ENCODE assay signal across 8 cellular contexts in the genomic region with DNA sequence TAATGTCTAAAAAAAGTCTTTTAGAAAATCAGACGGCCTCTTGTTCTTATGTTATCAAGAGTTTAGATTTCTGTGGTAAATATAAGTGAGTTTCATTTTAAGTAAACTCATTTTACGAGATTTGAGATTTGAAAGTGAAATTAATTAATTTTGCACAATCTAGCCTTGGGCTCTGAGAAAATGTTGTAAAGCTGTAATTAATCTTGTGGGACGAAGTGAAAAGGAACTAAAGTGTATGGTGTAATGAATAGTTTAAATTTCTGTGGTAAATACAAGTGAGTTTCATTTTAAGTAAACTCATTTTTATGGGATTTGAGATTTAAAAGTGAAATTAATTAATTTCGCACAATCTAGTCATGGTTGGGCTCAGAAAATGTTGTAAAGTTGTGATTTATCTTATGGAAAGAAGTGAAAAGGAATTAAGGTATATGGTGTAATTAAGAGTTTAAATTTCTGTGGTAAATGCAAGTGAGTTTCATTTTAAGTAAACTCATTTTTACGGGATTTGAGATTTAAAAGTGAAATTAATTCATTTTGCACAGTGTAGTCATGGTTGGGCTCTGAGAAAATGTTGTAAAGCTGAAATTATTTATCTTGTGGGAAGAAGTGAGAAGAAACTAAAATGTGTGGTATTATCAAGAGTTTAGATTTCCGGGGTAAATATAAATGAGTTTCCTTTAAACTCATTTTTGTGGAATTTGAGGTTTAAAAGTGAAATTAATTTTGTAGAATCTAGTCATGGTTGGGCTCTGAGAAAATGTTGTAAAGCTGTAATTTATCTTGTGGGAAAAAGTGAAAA. TPM values are rescaled to one million over a fixed set of nuclear protein-coding genes. Genes with fewer than 3 reads are reported as not detected.
DNase-seq lines count a peak whose midpoint lies in the region; ATAC-seq and TF ChIP-seq lines count a peak whose summit lies in the region.

No MANE protein-coding gene starts in this region.

- in situ Hi-C loops in brain microvascular endothelial cell (cut with HindIII; ENCODE audit: low pct_ligation_motif_present, low sequenced_read_pairs), result no loop called here

- ATAC-seq in Right ventricle myocardium superior (ENCODE audit: poor library complexity), result no peak
- ATAC-seq in GM21619 (IDR thresholded peaks at IDR 0.05; ENCODE audit: unreplicated experiment), result no peak
- ATAC-seq in GM21786 (IDR thresholded peaks at IDR 0.05; ENCODE audit: unreplicated experiment), result no peak

- H3K4me3 ChIP-seq in right atrium auricular region (peak overlapping the region; percentile 56), brain microvascular endothelial cell (ENCODE audit: low read depth, low read length) (peak overlapping the region; percentile 73), mononuclear cell (ENCODE audit: low read length) (peak overlapping the region; percentile 48)

- H3K27ac ChIP-seq in right atrium auricular region, result peak overlapping the region in 1 of 2 donors; percentile 90
- H3K27ac ChIP-seq in brain microvascular endothelial cell, result no peak overlapping the region

- TF ChIP-seq CTCF in right atrium auricular region (IDR thresholded peaks at IDR 0.05) (no peak), brain microvascular endothelial cell (IDR thresholded peaks at IDR 0.05; ENCODE audit: low read depth, low read length, missing control alignments) (no peak), GM10266 (IDR thresholded peaks at IDR 0.05; ENCODE audit: control insufficient read depth, insufficient read depth, low read depth, missing control alignments) (no peak)

- no peaks in the 10 kb centered on the region for H3K36me3 ChIP-seq in right atrium auricular region
- no peaks in the 10 kb centered on the region for H3K36me3 ChIP-seq in brain microvascular endothelial cell (replicated peaks)

- H3K9me3 ChIP-seq in right atrium auricular region (no peaks in the 10 kb centered on the region), mononuclear cell (ENCODE audit: low read depth, low read length) (no peaks in the 10 kb centered on the region)

- DNase-seq in right atrium auricular region (ENCODE audit: low spot score) (no peak), Right ventricle myocardium superior (no peak), brain microvascular endothelial cell (no peak), GM10266 (ENCODE audit: extremely low spot score) (no peak), C1 segment of cervical spinal cord (lab: John Stamatoyannopoulos, UW) (no peak)

- intact Hi-C loops in Right ventricle myocardium superior (cut with DNase I), result no loop called here

- H3K4me1 ChIP-seq in right atrium auricular region (peaks cover 0 to 9% of the 10 kb centered on the region in 2 donors), mononuclear cell (ENCODE audit: insufficient read depth, low read length) (peaks cover 11% of the 10 kb centered on the region)

- H3K27me3 ChIP-seq in right atrium auricular region, result no peaks in the 10 kb centered on the region
- no peaks in the 10 kb centered on the region for H3K27me3 ChIP-seq in brain microvascular endothelial cell (replicated peaks)
- peaks cover 16% of the 10 kb centered on the region for H3K27me3 ChIP-seq in mononuclear cell (ENCODE audit: insufficient read depth, low read length)

RNA-seq across cellular contexts. Expression of a gene that starts 1.6 kb away (rescaled TPM):
- total RNA-seq in right atrium auricular region (1 to 10 TPM; 5.5 to 7.7 TPM), Right ventricle myocardium superior (5.7 TPM), mononuclear cell (35.2 TPM)
